In the genomic region with DNA sequence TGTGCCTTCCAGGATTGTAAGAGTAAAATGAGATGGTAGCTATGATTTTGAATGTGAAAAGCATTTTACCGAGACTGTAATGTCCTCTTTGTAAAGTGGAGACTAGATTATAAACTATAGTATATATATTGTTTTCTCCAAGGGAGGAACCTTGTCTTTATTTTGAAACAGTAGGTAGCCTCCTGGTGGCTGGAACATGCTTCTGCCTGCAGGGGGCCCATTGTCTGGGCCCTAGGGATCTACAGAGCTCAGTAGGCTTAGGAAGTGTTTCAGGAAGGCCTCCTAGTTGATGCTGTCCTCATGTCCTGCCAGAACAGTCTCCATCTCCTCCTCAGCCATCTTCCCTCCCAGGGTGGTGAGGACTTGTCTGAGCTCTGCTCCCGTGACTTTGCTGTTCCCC, we compare ENCODE assay signal across 3 cellular contexts.
TF ChIP-seq lines count a peak whose summit lies in the region.

No MANE protein-coding gene starts in this region.

TF ChIP-seq in A549, 52 proteins besides CTCF, POLR2A, EP300 and RAD21:
- TF ChIP-seq, protein P1, sequence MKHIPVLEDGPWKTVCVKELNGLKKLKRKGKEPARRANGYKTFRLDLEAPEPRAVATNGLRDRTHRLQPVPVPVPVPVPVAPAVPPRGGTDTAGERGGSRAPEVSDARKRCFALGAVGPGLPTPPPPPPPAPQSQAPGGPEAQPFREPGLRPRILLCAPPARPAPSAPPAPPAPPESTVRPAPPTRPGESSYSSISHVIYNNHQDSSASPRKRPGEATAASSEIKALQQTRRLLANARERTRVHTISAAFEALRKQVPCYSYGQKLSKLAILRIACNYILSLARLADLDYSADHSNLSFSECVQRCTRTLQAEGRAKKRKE (CRISPR knock-in tag; IDR thresholded peaks at IDR 0.05; ENCODE audit: low read depth) = no peak
- TF ChIP-seq, protein P2, sequence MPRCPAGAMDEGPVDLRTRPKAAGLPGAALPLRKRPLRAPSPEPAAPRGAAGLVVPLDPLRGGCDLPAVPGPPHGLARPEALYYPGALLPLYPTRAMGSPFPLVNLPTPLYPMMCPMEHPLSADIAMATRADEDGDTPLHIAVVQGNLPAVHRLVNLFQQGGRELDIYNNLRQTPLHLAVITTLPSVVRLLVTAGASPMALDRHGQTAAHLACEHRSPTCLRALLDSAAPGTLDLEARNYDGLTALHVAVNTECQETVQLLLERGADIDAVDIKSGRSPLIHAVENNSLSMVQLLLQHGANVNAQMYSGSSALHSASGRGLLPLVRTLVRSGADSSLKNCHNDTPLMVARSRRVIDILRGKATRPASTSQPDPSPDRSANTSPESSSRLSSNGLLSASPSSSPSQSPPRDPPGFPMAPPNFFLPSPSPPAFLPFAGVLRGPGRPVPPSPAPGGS (IDR thresholded peaks at IDR 0.05) = no peak
- TF ChIP-seq HOXA7 (CRISPR knock-in tag; IDR thresholded peaks at IDR 0.05) = no peak
- TF ChIP-seq RCOR1 (IDR thresholded peaks at IDR 0.05; ENCODE audit: low read depth, low read length) = no peak
- TF ChIP-seq BHLHE40 (IDR thresholded peaks at IDR 0.05; ENCODE audit: low read depth, low read length) = no peak
- no peak for TF ChIP-seq ZNF302 (CRISPR knock-in tag; IDR thresholded peaks at IDR 0.05)
TF ChIP-seq in A549: peak in this region for 0.

TF ChIP-seq in H1, 55 proteins besides CTCF, POLR2A, EP300 and RAD21:
- TF ChIP-seq, protein P3, sequence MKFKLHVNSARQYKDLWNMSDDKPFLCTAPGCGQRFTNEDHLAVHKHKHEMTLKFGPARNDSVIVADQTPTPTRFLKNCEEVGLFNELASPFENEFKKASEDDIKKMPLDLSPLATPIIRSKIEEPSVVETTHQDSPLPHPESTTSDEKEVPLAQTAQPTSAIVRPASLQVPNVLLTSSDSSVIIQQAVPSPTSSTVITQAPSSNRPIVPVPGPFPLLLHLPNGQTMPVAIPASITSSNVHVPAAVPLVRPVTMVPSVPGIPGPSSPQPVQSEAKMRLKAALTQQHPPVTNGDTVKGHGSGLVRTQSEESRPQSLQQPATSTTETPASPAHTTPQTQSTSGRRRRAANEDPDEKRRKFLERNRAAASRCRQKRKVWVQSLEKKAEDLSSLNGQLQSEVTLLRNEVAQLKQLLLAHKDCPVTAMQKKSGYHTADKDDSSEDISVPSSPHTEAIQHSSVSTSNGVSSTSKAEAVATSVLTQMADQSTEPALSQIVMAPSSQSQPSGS (IDR thresholded peaks at IDR 0.05; ENCODE audit: low read length) = no peak

TF ChIP-seq in HEK293T, 16 proteins besides CTCF, POLR2A, EP300 and RAD21:
- TF ChIP-seq ZNF384 (IDR thresholded peaks at IDR 0.05) (no peak), TARDBP (IDR thresholded peaks at IDR 0.05) (no peak), FOXM1 (IDR thresholded peaks at IDR 0.05; ENCODE audit: borderline replicate concordance) (no peak), SP1 (IDR thresholded peaks at IDR 0.05) (no peak), CTBP1 (IDR thresholded peaks at IDR 0.05; ENCODE audit: borderline replicate concordance) (no peak), HDGF (IDR thresholded peaks at IDR 0.05; ENCODE audit: borderline replicate concordance) (no peak), SUZ12 (IDR thresholded peaks at IDR 0.05) (no peak), BHLHE40 (IDR thresholded peaks at IDR 0.05; ENCODE audit: borderline replicate concordance) (no peak), ELF4 (IDR thresholded peaks at IDR 0.05) (no peak), ARNT (IDR thresholded peaks at IDR 0.05) (no peak), FOXK2 (IDR thresholded peaks at IDR 0.05) (no peak), LEF1 (IDR thresholded peaks at IDR 0.05; ENCODE audit: borderline replicate concordance) (no peak), L3MBTL2 (conservative IDR thresholded peaks at IDR 0.05) (no peak), FOXA1 (IDR thresholded peaks at IDR 0.05) (no peak), NFRKB (IDR thresholded peaks at IDR 0.05) (no peak)
- TF ChIP-seq, protein P4, sequence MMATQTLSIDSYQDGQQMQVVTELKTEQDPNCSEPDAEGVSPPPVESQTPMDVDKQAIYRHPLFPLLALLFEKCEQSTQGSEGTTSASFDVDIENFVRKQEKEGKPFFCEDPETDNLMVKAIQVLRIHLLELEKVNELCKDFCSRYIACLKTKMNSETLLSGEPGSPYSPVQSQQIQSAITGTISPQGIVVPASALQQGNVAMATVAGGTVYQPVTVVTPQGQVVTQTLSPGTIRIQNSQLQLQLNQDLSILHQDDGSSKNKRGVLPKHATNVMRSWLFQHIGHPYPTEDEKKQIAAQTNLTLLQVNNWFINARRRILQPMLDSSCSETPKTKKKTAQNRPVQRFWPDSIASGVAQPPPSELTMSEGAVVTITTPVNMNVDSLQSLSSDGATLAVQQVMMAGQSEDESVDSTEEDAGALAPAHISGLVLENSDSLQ (IDR thresholded peaks at IDR 0.05) = no peak
